Comparison of ENCODE assay signal across 8 cellular contexts in the genomic region with DNA sequence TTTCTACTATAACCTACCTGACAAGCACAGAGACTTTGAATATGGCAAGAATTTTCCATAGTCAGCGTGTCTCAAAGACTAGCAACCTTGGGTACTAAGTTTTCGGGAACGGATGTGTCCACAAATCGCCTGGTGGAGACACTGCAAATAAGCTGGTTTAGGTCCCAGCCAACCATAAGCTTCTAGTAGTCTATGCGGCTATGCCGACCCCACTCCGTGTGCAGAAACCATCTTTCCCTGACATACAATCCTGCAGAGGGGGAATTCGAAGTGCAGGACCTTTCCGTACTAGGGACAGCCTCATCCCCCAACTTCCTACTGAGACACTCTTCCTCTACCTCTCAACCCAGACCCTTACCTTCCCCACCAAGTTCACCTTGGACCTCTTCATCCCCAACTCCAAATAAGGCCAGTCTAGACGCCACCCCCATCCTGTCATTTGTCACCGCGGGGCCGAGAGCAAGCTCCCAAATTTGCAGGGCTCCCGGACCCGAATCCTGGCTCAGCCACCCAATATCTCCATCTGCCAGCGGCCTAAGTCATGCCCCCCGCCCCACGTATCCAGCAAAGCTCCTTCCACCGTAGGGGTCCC. TPM values are rescaled to one million over a fixed set of nuclear protein-coding genes. Genes with fewer than 3 reads are reported as not detected.
A peak's percentile ranks its signal among the peaks of the same experiment; 100 is the strongest.
DNase-seq lines count a peak whose midpoint lies in the region; ATAC-seq, FAIRE-seq and TF ChIP-seq lines count a peak whose summit lies in the region.

No MANE protein-coding gene starts in this region.

- no peak for TF ChIP-seq CTCF in pancreas (IDR thresholded peaks at IDR 0.05)

- no peak for FAIRE-seq in pancreas (lab: Jason Lieb, UNC)

- H3K27ac ChIP-seq in HUES6 (ENCODE audit: low read depth, low read length), result peak overlapping the region; percentile 86; the same call in 1 of the 2 replicates
- H3K27ac ChIP-seq in pancreas, result peak overlapping the region; percentile 88 to 95 (median 93)

- DNase-seq in EH (ENCODE audit: low read depth), result peak; percentile 27
- peak; percentile 4 for DNase-seq in activated T-helper 1 cell treated with Interleukin-2 at 50 U/mL for 16 hours (ENCODE audit: low read depth)
- peak; percentile 18 for DNase-seq in glomerular visceral epithelial cell (ENCODE audit: extremely low spot score)
- DNase-seq in pancreas, result peak in 1 of 6 donors; percentile 38
- DNase-seq in kidney tubule cell (ENCODE audit: low spot score), result no peak
- no peak for DNase-seq in NCI-H1436 (lab: John Stamatoyannopoulos, UW)

- ATAC-seq in GM21423 (IDR thresholded peaks at IDR 0.05; ENCODE audit: unreplicated experiment) (peak; percentile 29), pancreas (peak; percentile 23 to 35 (median 33))

- intact Hi-C loops in pancreas (cut with DNase I), result no loop called here

- H3K36me3 ChIP-seq in HUES6 (ENCODE audit: control insufficient read depth, insufficient read depth, low read length), result no peaks in the 10 kb centered on the region
- no peaks in the 10 kb centered on the region for H3K36me3 ChIP-seq in pancreas

- H3K9me3 ChIP-seq in HUES6 (ENCODE audit: control insufficient read depth, insufficient read depth, low read depth, low read length), result no peaks in the 10 kb centered on the region
- no peaks in the 10 kb centered on the region for H3K9me3 ChIP-seq in pancreas

- H3K4me3 ChIP-seq in HUES6 (ENCODE audit: low read depth, low read length), result peak overlapping the region; percentile 81
- peak overlapping the region; percentile 81 to 93 (median 88) for H3K4me3 ChIP-seq in pancreas

- H3K27me3 ChIP-seq in HUES6 (ENCODE audit: control insufficient read depth, insufficient read depth, low read length) (no peaks in the 10 kb centered on the region), pancreas (no peaks in the 10 kb centered on the region)

- 0 to 1% methylated on average over 19 of the region's 19 CpGs for WGBS in pancreas, 2 donors

- peaks cover 19% of the 10 kb centered on the region; the same call in 1 of the 2 replicates for H3K4me1 ChIP-seq in HUES6 (ENCODE audit: control insufficient read depth, insufficient read depth, low read length)
- H3K4me1 ChIP-seq in pancreas, result peaks cover 0 to 32% (median 21%) of the 10 kb centered on the region in 3 donors

- peak overlapping the region; percentile 91 for H3K9ac ChIP-seq in HUES6 (ENCODE audit: low read length)

RNA-seq across cellular contexts. Expression of a gene that starts 0.5 kb away (rescaled TPM):
- total RNA-seq in pancreas, result 10 to 100 TPM; 33.1 to 49.6 (median 40.7) TPM
- 10 to 100 TPM; 43.8 to 69.5 TPM for polyA plus RNA-seq in pancreas

RNA-seq across cellular contexts. Expression of a gene that starts 57.8 kb away (rescaled TPM):
- total RNA-seq in pancreas, result 1 to 10 TPM in 1 of 6 donors, under 1 TPM in 5; 0.54 to 1.6 (median 0.91) TPM
- under 1 TPM; 0.19 to 0.59 TPM for polyA plus RNA-seq in pancreas

Comparison
In these comparisons a context has a peak if more than half of its experiments do, and no peak if none do; other contexts are left out.
1. DNase-seq: peak in EH (single experiment), activated T-helper 1 cell treated with Interleukin-2 at 50 U/mL for 16 hours (single experiment) and glomerular visceral epithelial cell (single experiment); none in kidney tubule cell (single experiment) and NCI-H1436 (single experiment).